In genomic region chr14:34462132-34462893, GRCh38 we compare ENCODE assay signal across 8 cellular contexts. TPM values are rescaled to one million over a fixed set of nuclear protein-coding genes. Genes with fewer than 3 reads are reported as not detected.
DNase-seq lines count a peak whose midpoint lies in the region; ATAC-seq and TF ChIP-seq lines count a peak whose summit lies in the region.

TSS of gene SPTSSA (minus strand) at chr14:34462240. CDS start at chr14:34462207, 33 bp downstream.

- H3K27ac Mint-ChIP-seq in activated T-cell treated with anti-CD3 and anti-CD28 coated beads, Interleukin-2, amount 50 U/mL, for 24 hours, result peak within 1 kb of the TSS; percentile 94

- POLR2A ChIA-PET in PC-3 (lab: Charles Lee; ENCODE audit: unreplicated experiment), result interaction anchor here (0.6 kb wide), 1 partner anchor 34 kb away, joined by 4 read pairs; no protein-coding TSS in a partner anchor

- H3K27me3 Mint-ChIP-seq in activated T-cell treated with anti-CD3 and anti-CD28 coated beads, Interleukin-2, amount 50 U/mL, for 24 hours, result no peaks in the 10 kb centered on the region

- peak within 1 kb of the TSS; percentile 92 for H3K4me3 Mint-ChIP-seq in activated T-cell treated with anti-CD3 and anti-CD28 coated beads, Interleukin-2, amount 50 U/mL, for 24 hours

- CTCF ChIA-PET in PC-3 (lab: Charles Lee), result interaction anchor here (0.6 kb wide), 2 partner anchors 97 to 138 kb away, joined by 3 to 4 read pairs; no protein-coding TSS in a partner anchor

- peaks cover 20% of the 10 kb centered on the region for H3K4me1 Mint-ChIP-seq in activated T-cell treated with anti-CD3 and anti-CD28 coated beads, Interleukin-2, amount 50 U/mL, for 24 hours (ENCODE audit: low read depth)

- H3K79me2 ChIP-seq in PC-3 (ENCODE audit: low read length), result peaks cover 45% of the 10 kb centered on the region

- H3F3A ChIP-seq in PC-3 (ENCODE audit: low read length, unreplicated experiment), result no peaks in the 10 kb centered on the region

- TF ChIP-seq POLR2A in erythroblast (IDR thresholded peaks at IDR 0.05; ENCODE audit: low read length), result peak; percentile 51

- ATAC-seq in GM21717 (IDR thresholded peaks at IDR 0.05; ENCODE audit: unreplicated experiment) (peak; percentile 85), PC-3 (peak; percentile 90)

- H3K27me3 ChIP-seq in PC-3 (ENCODE audit: low read length) (no peaks in the 10 kb centered on the region), muscle layer of colon (ENCODE audit: control insufficient read depth in 1 of 2, insufficient read depth in 2 of 2, low read length in 2 of 2) (no peaks in the 10 kb centered on the region)

- no peak for TF ChIP-seq CTCF in PC-3 (conservative IDR thresholded peaks at IDR 0.05; ENCODE audit: low read depth, low read length)

- intact Hi-C loops in PC-3 (cut with micrococcal nuclease), result loop anchor here (1.0 to 5.0 kb wide), 4 partner anchors 10 to 130 kb away; partner anchors contain the start of gene EAPP

- H2AFZ ChIP-seq in PC-3 (ENCODE audit: low read length), result peak within 1 kb of the TSS; percentile 87

- no TSS peak for BruUV-seq in PC-3 (replicated peaks; lab: Mats Ljungman, UMichigan)

- H3K9ac ChIP-seq in PC-3 (ENCODE audit: low read length) (peak within 1 kb of the TSS; percentile 79), muscle layer of colon (ENCODE audit: low read length) (peak within 1 kb of the TSS; percentile 81)

- H3K9me3 ChIP-seq in PC-3 (ENCODE audit: low read length) (no peaks in the 10 kb centered on the region), muscle layer of colon (ENCODE audit: low read length) (no peaks in the 10 kb centered on the region)

- peaks cover 21% of the 10 kb centered on the region for H3K4me1 ChIP-seq in PC-3 (ENCODE audit: insufficient read depth, low read length)
- peaks cover 17% of the 10 kb centered on the region for H3K4me1 ChIP-seq in muscle layer of colon (ENCODE audit: insufficient read depth, low read length)

- peaks cover 30% of the 10 kb centered on the region for H4K20me1 ChIP-seq in PC-3 (ENCODE audit: low read length)

- H3K36me3 ChIP-seq in PC-3 (ENCODE audit: low read depth, low read length) (no peaks in the 10 kb centered on the region), muscle layer of colon (ENCODE audit: insufficient read depth, low read length) (no peaks in the 10 kb centered on the region)

- H3K9me2 ChIP-seq in PC-3 (replicated peaks; ENCODE audit: low read length), result no peaks in the 10 kb centered on the region

- H3K4me2 ChIP-seq in PC-3 (ENCODE audit: low read length), result peak within 1 kb of the TSS; percentile 86

- DNase-seq in DMS153 treated with DMSO at 0.1 percent for 48 hours (lab: John Stamatoyannopoulos, UW; ENCODE audit: unreplicated experiment) (peak; percentile 48), PC-3 (peak; percentile 91), erythroblast (lab: John Stamatoyannopoulos, UW) (peak; percentile 90 to 94)
- peak; percentile 61 for DNase-seq in Jurkat, Clone E6-1 (ENCODE audit: low read depth, low spot score)
- DNase-seq in activated T-cell treated with anti-CD3 and anti-CD28 coated beads, Interleukin-2, amount 50 U/mL, for 24 hours, result peak; percentile 93
- peak; percentile 80 for DNase-seq in stimulated activated CD8-positive, alpha-beta memory T cell treated with anti-CD3 and anti-CD28 coated beads, Interleukin-7, amount 100 ng/mL, for 24 hours (ENCODE audit: low read depth)

- H3K27ac ChIP-seq in PC-3 (ENCODE audit: low read length) (no peak within 1 kb of the TSS), muscle layer of colon (ENCODE audit: low read depth, low read length) (peak within 1 kb of the TSS; percentile 86)

- H3K36me3 Mint-ChIP-seq in activated T-cell treated with anti-CD3 and anti-CD28 coated beads, Interleukin-2, amount 50 U/mL, for 24 hours (ENCODE audit: low read depth), result peaks cover 11% of the 10 kb centered on the region

- peak within 1 kb of the TSS; percentile 89 for H3K4me3 ChIP-seq in Jurkat, Clone E6-1 (ENCODE audit: low read length)
- peak within 1 kb of the TSS; percentile 86 for H3K4me3 ChIP-seq in PC-3 (ENCODE audit: low read length)
- H3K4me3 ChIP-seq in muscle layer of colon (ENCODE audit: low read depth in 1 of 2, low read length in 2 of 2), result peak within 1 kb of the TSS; percentile 64 to 84

- H3K9me3 Mint-ChIP-seq in activated T-cell treated with anti-CD3 and anti-CD28 coated beads, Interleukin-2, amount 50 U/mL, for 24 hours, result no peaks in the 10 kb centered on the region

RNA-seq across cellular contexts. Expression of gene SPTSSA, which starts in this region (rescaled TPM):
- 12.5 TPM for polyA plus RNA-seq in Jurkat, Clone E6-1 (2012; ENCODE audit: insufficient read depth, insufficient read length)
- total RNA-seq in PC-3 (2014; rRNA removed), result 8.7 and 14.0 TPM in 2 replicates
